8 cellular contexts compared by ENCODE assay signal in the genomic region with DNA sequence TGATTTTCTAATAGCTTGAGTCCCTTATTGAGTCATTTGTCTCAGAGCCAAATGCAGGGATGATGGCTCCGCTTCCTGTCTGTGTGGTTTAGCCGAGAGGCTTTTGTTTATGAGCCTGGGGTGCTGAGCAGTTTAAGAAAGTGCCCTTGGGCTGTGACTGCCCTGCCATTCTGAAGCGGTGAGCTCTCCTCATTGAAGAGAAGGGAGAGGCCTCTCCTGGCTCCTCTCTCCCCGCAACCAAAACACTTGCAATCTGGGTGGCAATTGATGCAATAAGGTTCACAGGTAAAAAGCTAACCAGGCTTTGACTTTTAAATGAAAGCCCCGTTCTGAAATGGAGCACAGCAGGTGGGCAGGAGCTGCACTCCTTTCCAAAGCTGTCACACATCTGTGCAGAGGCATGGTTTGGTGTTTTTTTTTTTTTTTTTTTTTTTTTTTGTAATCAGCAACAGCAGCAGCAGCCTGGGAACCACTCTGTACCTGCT.
A peak's percentile ranks its signal among the peaks of the same experiment; 100 is the strongest.
DNase-seq lines count a peak whose midpoint lies in the region; ATAC-seq and TF ChIP-seq lines count a peak whose summit lies in the region.
"Had no signal": no experiment of that assay in that cellular context is flagged by ENCODE, and none has a peak within 500 bp of the region (broad histone marks: within the 10 kb centered on the region; RNA-seq: fewer than 3 reads in every experiment).

No MANE protein-coding gene starts in this region.

- H3K4me1 Mint-ChIP-seq in neural progenitor cell, result peaks cover 29% of the 10 kb centered on the region
- H3K4me1 Mint-ChIP-seq: memory B cell had no signal

- H3K27ac Mint-ChIP-seq in neural progenitor cell, result no peak overlapping the region
- H3K27ac Mint-ChIP-seq: memory B cell had no signal

- no peak overlapping the region for H3K9ac ChIP-seq in neural progenitor cell

- in situ Hi-C loops in astrocyte of the cerebellum (cut with HindIII; ENCODE audit: low sequenced_read_pairs), result loop anchor here (5.0 kb wide), 1 partner anchor 39 kb away; no protein-coding TSS in a partner anchor

- no peaks in the 10 kb centered on the region for H3K36me3 Mint-ChIP-seq in neural progenitor cell
- H3K36me3 Mint-ChIP-seq: memory B cell had no signal

- no peak overlapping the region for H3K27ac ChIP-seq in neural progenitor cell
- H3K27ac ChIP-seq in substantia nigra (ENCODE audit: low read depth, low read length, poor library complexity, severe bottlenecking), result no peak overlapping the region

- no peaks in the 10 kb centered on the region for H4K20me1 ChIP-seq in neural progenitor cell (ENCODE audit: low read depth)

- peaks cover 25% of the 10 kb centered on the region for H3F3A ChIP-seq in neural progenitor cell (ENCODE audit: low read depth)

- H3K4me3 Mint-ChIP-seq in neural progenitor cell, result peak overlapping the region; percentile 71
- H3K4me3 Mint-ChIP-seq: memory B cell had no signal

- peak overlapping the region; percentile 63 for H3K4me2 ChIP-seq in neural progenitor cell

- peak; percentile 70 for ATAC-seq in GM21390 (IDR thresholded peaks at IDR 0.05; ENCODE audit: unreplicated experiment)
- no peak for ATAC-seq in GM18861 (IDR thresholded peaks at IDR 0.05; ENCODE audit: unreplicated experiment)

- DNase-seq in NCI-H146 treated with DMSO at 0.1 percent for 48 hours (lab: John Stamatoyannopoulos, UW; ENCODE audit: unreplicated experiment) (peak; percentile 76), astrocyte of the cerebellum (ENCODE audit: low read depth) (peak; percentile 70), neural progenitor cell (ENCODE audit: low spot score) (peak; percentile 63), DMS53 (lab: John Stamatoyannopoulos, UW) (no peak), substantia nigra (lab: John Stamatoyannopoulos, UW) (no peak)

- H2AFZ ChIP-seq in neural progenitor cell (replicated peaks), result peak overlapping the region; percentile 0

- H3K27me3 ChIP-seq in neural progenitor cell, result peaks cover 8% of the 10 kb centered on the region

- H3K9me3 ChIP-seq in neural progenitor cell (ENCODE audit: low read depth), result no peaks in the 10 kb centered on the region

- no peaks in the 10 kb centered on the region for H3K36me3 ChIP-seq in neural progenitor cell

- no peak for TF ChIP-seq CTCF in astrocyte of the cerebellum (IDR thresholded peaks at IDR 0.05; ENCODE audit: low read depth, low read length, missing control alignments)
- TF ChIP-seq CTCF in neural progenitor cell (IDR thresholded peaks at IDR 0.05), result no peak

- H3K79me2 ChIP-seq in neural progenitor cell (ENCODE audit: low read depth), result no peaks in the 10 kb centered on the region

- peaks cover 2% of the 10 kb centered on the region for H3K9me3 Mint-ChIP-seq in neural progenitor cell

- peaks cover 28% of the 10 kb centered on the region for H3K4me1 ChIP-seq in neural progenitor cell

- H3K27me3 Mint-ChIP-seq in neural progenitor cell (ENCODE audit: insufficient read depth, low read depth), result no peaks in the 10 kb centered on the region

- H3K4me3 ChIP-seq in astrocyte of the cerebellum (ENCODE audit: low read depth, low read length) (no peak overlapping the region), neural progenitor cell (peak overlapping the region; percentile 15)

Comparison
In these comparisons a context has a peak if more than half of its experiments do, and no peak if none do; other contexts are left out.
1. DNase-seq: peak in NCI-H146 treated with DMSO at 0.1 percent for 48 hours (single experiment), astrocyte of the cerebellum (single experiment) and neural progenitor cell (single experiment); none in DMS53 (single experiment) and substantia nigra (0 of 49).